Comparison of ENCODE assay signal across 17 cellular contexts in genomic region chr3:27993061-27993460, GRCh38.
DNase-seq lines count a peak whose midpoint lies in the region; ATAC-seq, FAIRE-seq and TF ChIP-seq lines count a peak whose summit lies in the region.
"Had no signal": no experiment of that assay in that cellular context is flagged by ENCODE, and none has a peak within 500 bp of the region (broad histone marks: within the 10 kb centered on the region; RNA-seq: fewer than 3 reads in every experiment).

No MANE protein-coding gene starts in this region.

- peaks cover 0 to 9% (median 4%) of the 10 kb centered on the region in 5 experiments for H3K9me3 Mint-ChIP-seq in brain
- H3K9me3 Mint-ChIP-seq: CD8-positive, alpha-beta T cell had no signal

- no peak for ATAC-seq in HG03025 (IDR thresholded peaks at IDR 0.05; ENCODE audit: low FRiP score, unreplicated experiment)
- no peak for ATAC-seq in HG02571 (IDR thresholded peaks at IDR 0.05; ENCODE audit: unreplicated experiment)
- ATAC-seq in GM18858 (IDR thresholded peaks at IDR 0.05; ENCODE audit: unreplicated experiment): no peak
- ATAC-seq: CD8-positive, alpha-beta T cell; PC-3; T-helper 17 cell had no signal

- FAIRE-seq in D721Med (lab: Jason Lieb, UNC): peak; percentile 25
- FAIRE-seq: GM12891 had no signal

- DNase-seq in D721Med (ENCODE audit: insufficient read length, low spot score): no peak
- peak; percentile 59 for DNase-seq in NCI-H1436 treated with DMSO at 0.1 percent for 48 hours (lab: John Stamatoyannopoulos, UW)
- peak; percentile 95 for DNase-seq in NCI-H524 treated with DMSO at 0.1 percent for 48 hours (lab: John Stamatoyannopoulos, UW)
- no peak for DNase-seq in activated CD4-positive, alpha-beta T cell treated with anti-CD3 and anti-CD28 coated beads, Interleukin-2, amount 50 U/mL, for 4 hours
- DNase-seq: CD8-positive, alpha-beta T cell; GDM1; H7; NCI-H1048; NCI-H2227 treated with DMSO at 0.1 percent for 48 hours; PC-3; SJCRH30; T-helper 17 cell had no signal

- H3K27ac Mint-ChIP-seq in brain: peak overlapping the region in 3 of 5 experiments; percentile 51 to 91 (median 88)
- H3K27ac Mint-ChIP-seq: CD8-positive, alpha-beta T cell; T-helper 17 cell had no signal

- no peaks in the 10 kb centered on the region for H3K36me3 Mint-ChIP-seq in brain
- H3K36me3 Mint-ChIP-seq: CD8-positive, alpha-beta T cell had no signal

- H3K4me3 Mint-ChIP-seq in brain: peak overlapping the region in 2 of 5 experiments; percentile 53 to 57
- H3K4me3 Mint-ChIP-seq: CD8-positive, alpha-beta T cell; T-helper 17 cell had no signal

- peaks cover 18% of the 10 kb centered on the region for H3K4me1 Mint-ChIP-seq in brain
- H3K4me1 Mint-ChIP-seq: T-helper 17 cell had no signal

- TF ChIP-seq CTCF in D721Med (IDR thresholded peaks at IDR 0.05; ENCODE audit: insufficient read depth, missing control alignments): no peak
- TF ChIP-seq CTCF in brain (conservative IDR thresholded peaks at IDR 0.05): no peak

- H3K27me3 Mint-ChIP-seq in brain: peaks cover 4% of the 10 kb centered on the region
- H3K27me3 Mint-ChIP-seq: T-helper 17 cell had no signal

Comparison
In these comparisons a context has a peak if more than half of its experiments do, and no peak if none do; other contexts are left out.
1. DNase-seq: peak in NCI-H1436 treated with DMSO at 0.1 percent for 48 hours (single experiment) and NCI-H524 treated with DMSO at 0.1 percent for 48 hours (single experiment); none in D721Med (single experiment) and activated CD4-positive, alpha-beta T cell treated with anti-CD3 and anti-CD28 coated beads, Interleukin-2, amount 50 U/mL, for 4 hours (0 of 2).